ENCODE assay signal across 19 cellular contexts in genomic region chrX:40578039-40578438, GRCh38. TPM values are rescaled to one million over a fixed set of nuclear protein-coding genes. Genes with fewer than 3 reads are reported as not detected.
DNase-seq lines count a peak whose midpoint lies in the region; ATAC-seq, FAIRE-seq and TF ChIP-seq lines count a peak whose summit lies in the region.
"Had no signal": no experiment of that assay in that cellular context is flagged by ENCODE, and none has a peak within 500 bp of the region (broad histone marks: within the 10 kb centered on the region; RNA-seq: fewer than 3 reads in every experiment).

No MANE protein-coding gene starts in this region.

- TF ChIP-seq CTCF in HepG2 (CRISPR knock-in tag; IDR thresholded peaks at IDR 0.05) (no peak), right lobe of liver (IDR thresholded peaks at IDR 0.05) (no peak), type B pancreatic cell (conservative IDR thresholded peaks at IDR 0.05) (no peak)

- no peak for TF ChIP-seq POLR2A in HepG2 (IDR thresholded peaks at IDR 0.05; ENCODE audit: insufficient read depth in 1 of 2, low read depth in 2 of 2, low read length in 2 of 2)
- TF ChIP-seq POLR2A in right lobe of liver (IDR thresholded peaks at IDR 0.05) = no peak

- TF ChIP-seq RAD21 in HepG2 (CRISPR knock-in tag; IDR thresholded peaks at IDR 0.05) = no peak

- FAIRE-seq in HepG2 (lab: Jason Lieb, UNC) = peak; percentile 51
- FAIRE-seq: D721Med had no signal

- H3K36me3 Mint-ChIP-seq in type B pancreatic cell = no peaks in the 10 kb centered on the region

- no peak overlapping the region for H3K9ac ChIP-seq in HepG2 (ENCODE audit: insufficient read depth, low read depth, low read length)

- H3K4me3 ChIP-seq in HepG2 (replicated peaks in 1 of 3; ENCODE audit: insufficient read depth in 1 of 3, low read depth in 2 of 3, low read length in 3 of 3) (peak overlapping the region in 2 of 3 experiments; percentile 7 to 13; a peak in 1 of 6 replicates), right lobe of liver (no peak overlapping the region)
- H3K4me3 ChIP-seq: SJCRH30 had no signal

- peaks cover 3% of the 10 kb centered on the region for H3K4me1 Mint-ChIP-seq in type B pancreatic cell (ENCODE audit: unreplicated experiment)

- H4K20me1 ChIP-seq in HepG2 (ENCODE audit: insufficient read depth, low read length) = no peaks in the 10 kb centered on the region

- H3K9me3 ChIP-seq in HepG2 (ENCODE audit: low read length) (no peaks in the 10 kb centered on the region), right lobe of liver (no peaks in the 10 kb centered on the region)
- H3K9me3 ChIP-seq: BE2C, SJCRH30 had no signal

- in situ Hi-C loops in HepG2 (cut with HindIII; ENCODE audit: extremely low pct_ligation_motif_present, low pct_unique_long_range_greater_than_20kb) = no loop called here

- no peaks in the 10 kb centered on the region for H3K9me3 Mint-ChIP-seq in type B pancreatic cell
- H3K9me3 Mint-ChIP-seq: CD8-positive, alpha-beta memory T cell had no signal

- intact Hi-C loops in HepG2 (cut with micrococcal nuclease; ENCODE audit: unreplicated experiment) = no loop called here
- intact Hi-C loops in right lobe of liver (cut with DNase I) = no loop called here

- H3K4me3 Mint-ChIP-seq in type B pancreatic cell = peak overlapping the region; percentile 21
- H3K4me3 Mint-ChIP-seq: H9, T-helper 17 cell had no signal

- no peaks in the 10 kb centered on the region for H3K27me3 Mint-ChIP-seq in type B pancreatic cell
- H3K27me3 Mint-ChIP-seq: T-helper 17 cell had no signal

- ATAC-seq in HepG2 (no peak), right lobe of liver (no peak), GM18858 (IDR thresholded peaks at IDR 0.05; ENCODE audit: unreplicated experiment) (no peak), HG03521 (IDR thresholded peaks at IDR 0.05; ENCODE audit: unreplicated experiment) (no peak)
- ATAC-seq: T-helper 17 cell had no signal

- DNase-seq in DMS153 (lab: John Stamatoyannopoulos, UW) (peak; percentile 8), DMS153 treated with DMSO at 0.1 percent for 48 hours (lab: John Stamatoyannopoulos, UW; ENCODE audit: unreplicated experiment) (no peak), HepG2 (ENCODE audit: low spot score) (peak; percentile 40), right lobe of liver (no peak), amniotic epithelial cell (ENCODE audit: low read depth) (peak; percentile 13), type B pancreatic cell (ENCODE audit: extremely low spot score, unreplicated experiment) (no peak)
- DNase-seq: BE2C; CD8-positive, alpha-beta memory T cell; H9; NCI-H1092; NCI-H146; NCI-H2081 treated with DMSO at 0.1 percent for 48 hours; SJCRH30; T-helper 17 cell had no signal

- H3K27ac Mint-ChIP-seq in type B pancreatic cell = peak overlapping the region; percentile 64
- H3K27ac Mint-ChIP-seq: H9, T-helper 17 cell had no signal

- WGBS in HepG2 (ENCODE audit: low lambda C conversion rate) = 3% methylated on average over 5 of the region's 6 CpGs
- 45% methylated on average over 6 of the region's 6 CpGs for WGBS in right lobe of liver (ENCODE audit: insufficient coverage, low coverage, low lambda C conversion rate, missing lambda C conversion rate)

- peaks cover 17% of the 10 kb centered on the region for H3K79me2 ChIP-seq in HepG2 (ENCODE audit: insufficient read depth, low read length)

- H2AFZ ChIP-seq in HepG2 (ENCODE audit: low read length) = no peak overlapping the region

- CTCF ChIA-PET in HepG2 (lab: Yijun Ruan, JAX; ENCODE audit: low intra/inter-chr PET ratio, low total read pairs) = no interaction called here

- H3K27me3 ChIP-seq in HepG2 (ENCODE audit: control insufficient read depth in 1 of 2, insufficient read depth in 2 of 2, low read length in 2 of 2) (no peaks in the 10 kb centered on the region; a peak in 1 of 5 replicates), right lobe of liver (no peaks in the 10 kb centered on the region)
- H3K27me3 ChIP-seq: BE2C, SJCRH30 had no signal

- H3K36me3 ChIP-seq in HepG2 (replicated peaks in 1 of 2; ENCODE audit: control insufficient read depth in 1 of 2, insufficient read depth in 2 of 2, low read length in 2 of 2) = no peaks in the 10 kb centered on the region
- H3K36me3 ChIP-seq in right lobe of liver = no peaks in the 10 kb centered on the region
- H3K36me3 ChIP-seq: BE2C, SJCRH30 had no signal

- no TSS peak for BruUV-seq in HepG2 (replicated peaks; lab: Mats Ljungman, UMichigan)

- H3K27ac ChIP-seq in HepG2 (ENCODE audit: extremely low read length, insufficient read depth, low read length) = no peak overlapping the region
- no peak overlapping the region for H3K27ac ChIP-seq in right lobe of liver
- H3K27ac ChIP-seq: 22Rv1, SJCRH30 had no signal

- no peak for TF ChIP-seq EP300 in HepG2 (IDR thresholded peaks at IDR 0.05; ENCODE audit: low read depth in 2 of 2, low read length in 2 of 2)
- no peak for TF ChIP-seq EP300 in HepG2 (CRISPR knock-in tag; IDR thresholded peaks at IDR 0.05; ENCODE audit: borderline replicate concordance)

- peak overlapping the region; percentile 53 for H3K4me2 ChIP-seq in HepG2 (ENCODE audit: low read depth, low read length)

- POLR2A ChIA-PET in HepG2 (lab: Yijun Ruan, JAX) = no interaction called here

- H3K4me1 ChIP-seq in HepG2 (ENCODE audit: insufficient read depth, low read length) (peaks cover 46% of the 10 kb centered on the region), right lobe of liver (peaks cover 0 to 10% (median 0%) of the 10 kb centered on the region in 4 donors)
- H3K4me1 ChIP-seq: BE2C, SJCRH30 had no signal

TF ChIP-seq in HepG2, 621 proteins besides CTCF, POLR2A, EP300 and RAD21 (continues in another document):
- no peak for TF ChIP-seq IRX3 (CRISPR knock-in tag; IDR thresholded peaks at IDR 0.05; ENCODE audit: borderline replicate concordance, low read depth)
- peak; percentile 97 for TF ChIP-seq ZNF205 (CRISPR knock-in tag; IDR thresholded peaks at IDR 0.05)
- TF ChIP-seq FOXP1 (IDR thresholded peaks at IDR 0.05) = no peak
- peak; percentile 37; the same call in 1 of the 2 replicates for TF ChIP-seq FOXP1 (CRISPR knock-in tag; IDR thresholded peaks at IDR 0.05)
- TF ChIP-seq NAIF1 (CRISPR knock-in tag; IDR thresholded peaks at IDR 0.05; ENCODE audit: borderline replicate concordance) = no peak
- peak; percentile 28; the same call in 1 of the 2 replicates for TF ChIP-seq FOXA3 (CRISPR knock-in tag; IDR thresholded peaks at IDR 0.05)
- no peak for TF ChIP-seq ZNF557 (CRISPR knock-in tag; IDR thresholded peaks at IDR 0.05)

RNA-seq across cellular contexts. Expression of gene ATP6AP2, which starts 2.7 kb away (rescaled TPM):
- total RNA-seq in HepG2 (2016; rRNA removed; fragmentation: Illumina TruSeq; extraction: Trizol) (29.0 and 55.6 TPM in 2 replicates), right lobe of liver (10 to 100 TPM; 44.0 to 63.1 (median 54.0) TPM), type B pancreatic cell (ENCODE audit: low replicate concordance) (98.0 and 160 TPM in 2 replicates)
- 4.1 TPM in 2 replicates for total RNA-seq in HepG2 (2016; cell fraction: cytosol; rRNA removed; fragmentation: Illumina TruSeq; extraction: Trizol; ENCODE audit: low read depth)
- total RNA-seq in HepG2 (2016; cell fraction: insoluble cytoplasmic fraction; rRNA removed; fragmentation: Illumina TruSeq; extraction: Trizol) = 32.6 and 56.9 TPM in 2 replicates
- total RNA-seq in HepG2 (2016; cell fraction: membrane; rRNA removed; fragmentation: Illumina TruSeq; extraction: Trizol) = 7.8 and 9.1 TPM in 2 replicates
- 52.1 and 67.7 TPM in 2 replicates for total RNA-seq in HepG2 (2016; cell fraction: nucleus; rRNA removed; fragmentation: Illumina TruSeq; extraction: Trizol)
- polyA plus RNA-seq in HepG2 (2011; rRNA removed) = 93.5 and 108 TPM in 2 replicates
- polyA plus RNA-seq in HepG2 (2011; cell fraction: cytosol; rRNA removed) = 53.3 and 81.4 TPM in 2 replicates
- 24.6 and 29.7 TPM in 2 replicates for polyA plus RNA-seq in HepG2 (2011; cell fraction: nucleus; rRNA removed)
- 58.5 and 72.4 TPM in 2 replicates for polyA plus RNA-seq in HepG2 (2012)
- 4.0 and 4.1 TPM in 2 replicates for polyA plus RNA-seq in HepG2 (2016; cell fraction: cytosol; fragmentation: Illumina TruSeq; extraction: Trizol; ENCODE audit: low read depth)
- polyA plus RNA-seq in HepG2 (2016; cell fraction: insoluble cytoplasmic fraction; fragmentation: Illumina TruSeq; extraction: Trizol; ENCODE audit: low read depth) = 35.9 and 36.1 TPM in 2 replicates
- 6.9 and 7.3 TPM in 2 replicates for polyA plus RNA-seq in HepG2 (2016; cell fraction: membrane; fragmentation: Illumina TruSeq; extraction: Trizol; ENCODE audit: low read depth)
- 84.4 and 93.6 TPM in 2 replicates for polyA plus RNA-seq in HepG2 (2016; cell fraction: nucleus; fragmentation: Illumina TruSeq; extraction: Trizol; ENCODE audit: insufficient read depth, low read depth)
- polyA minus RNA-seq in HepG2 (2011; rRNA and poly(A)+ RNA removed; ENCODE audit: low replicate concordance) = 46.6 and 99.6 TPM in 2 replicates
- 54.8 and 81.6 TPM in 2 replicates for polyA minus RNA-seq in HepG2 (2011; cell fraction: cytosol; rRNA and poly(A)+ RNA removed)
- 29.4 and 33.7 TPM in 2 replicates for polyA minus RNA-seq in HepG2 (2011; cell fraction: nucleus; rRNA and poly(A)+ RNA removed)

RNA-seq across cellular contexts. Expression of gene MPC1L, which starts 45.2 kb away (rescaled TPM):
- total RNA-seq in HepG2 (2016; rRNA removed; fragmentation: Illumina TruSeq; extraction: Trizol) = not detected in 2 replicates
- total RNA-seq in HepG2 (2016; cell fraction: cytosol; rRNA removed; fragmentation: Illumina TruSeq; extraction: Trizol; ENCODE audit: low read depth) = not detected in 2 replicates
- total RNA-seq in HepG2 (2016; cell fraction: insoluble cytoplasmic fraction; rRNA removed; fragmentation: Illumina TruSeq; extraction: Trizol) = not detected in 2 replicates
- total RNA-seq in HepG2 (2016; cell fraction: membrane; rRNA removed; fragmentation: Illumina TruSeq; extraction: Trizol) = not detected in 2 replicates
- total RNA-seq in HepG2 (2016; cell fraction: nucleus; rRNA removed; fragmentation: Illumina TruSeq; extraction: Trizol) = not detected in 2 replicates
- not detected in 2 replicates for polyA plus RNA-seq in HepG2 (2011; rRNA removed)
- not detected in 2 replicates for polyA plus RNA-seq in HepG2 (2011; cell fraction: cytosol; rRNA removed)
- polyA plus RNA-seq in HepG2 (2011; cell fraction: nucleus; rRNA removed) = not detected in 2 replicates
- polyA plus RNA-seq in HepG2 (2012) = not detected in 2 replicates
- polyA plus RNA-seq in HepG2 (2016; cell fraction: cytosol; fragmentation: Illumina TruSeq; extraction: Trizol; ENCODE audit: low read depth) = not detected in 2 replicates
- not detected in 2 replicates for polyA plus RNA-seq in HepG2 (2016; cell fraction: insoluble cytoplasmic fraction; fragmentation: Illumina TruSeq; extraction: Trizol; ENCODE audit: low read depth)
- not detected in 2 replicates for polyA plus RNA-seq in HepG2 (2016; cell fraction: membrane; fragmentation: Illumina TruSeq; extraction: Trizol; ENCODE audit: low read depth)
- polyA plus RNA-seq in HepG2 (2016; cell fraction: nucleus; fragmentation: Illumina TruSeq; extraction: Trizol; ENCODE audit: insufficient read depth, low read depth) = not detected in 2 replicates
- not detected in 2 replicates for polyA minus RNA-seq in HepG2 (2011; rRNA and poly(A)+ RNA removed; ENCODE audit: low replicate concordance)
- not detected in 2 replicates for polyA minus RNA-seq in HepG2 (2011; cell fraction: cytosol; rRNA and poly(A)+ RNA removed)
- not detected in 2 replicates for polyA minus RNA-seq in HepG2 (2011; cell fraction: nucleus; rRNA and poly(A)+ RNA removed)
- total RNA-seq in right lobe of liver = not detected
- total RNA-seq in type B pancreatic cell (ENCODE audit: low replicate concordance) = not detected in 2 replicates
- total RNA-seq: CD8-positive, alpha-beta memory T cell; H9; HT1080; SJCRH30; T-helper 17 cell had no signal
- polyA plus RNA-seq: CD8-positive, alpha-beta memory T cell had no signal

Comparison
In these comparisons a context has a peak if more than half of its experiments do, and no peak if none do; other contexts are left out.
1. DNase-seq: peak in DMS153 (single experiment), HepG2 (single experiment) and amniotic epithelial cell (single experiment); none in DMS153 treated with DMSO at 0.1 percent for 48 hours (single experiment), right lobe of liver (0 of 3) and type B pancreatic cell (single experiment).
2. H3K4me3 ChIP-seq: peak in HepG2 (2 of 3); none in right lobe of liver (0 of 3).